Comparison of ENCODE assay signal across 9 cellular contexts in genomic region chr1:115507256-115507589, GRCh38.
DNase-seq lines count a peak whose midpoint lies in the region; ATAC-seq and TF ChIP-seq lines count a peak whose summit lies in the region.
"Had no signal": no experiment of that assay in that cellular context is flagged by ENCODE, and none has a peak within 500 bp of the region (broad histone marks: within the 10 kb centered on the region; RNA-seq: fewer than 3 reads in every experiment).

No MANE protein-coding gene starts in this region.

- no peak overlapping the region for H3K4me3 ChIP-seq in astrocyte of the cerebellum (ENCODE audit: low read depth, low read length)
- H3K4me3 ChIP-seq in kidney epithelial cell (ENCODE audit: low read depth, low read length) = no peak overlapping the region

- H3K27ac Mint-ChIP-seq in stimulated activated naive CD8-positive, alpha-beta T cell treated with anti-CD3 and anti-CD28 coated beads, Interleukin-15, amount 100 ng/mL, for 72 hours = no peak overlapping the region

- no peak for ATAC-seq in HG03108 (IDR thresholded peaks at IDR 0.05; ENCODE audit: unreplicated experiment)
- no peak for ATAC-seq in stimulated activated naive CD8-positive, alpha-beta T cell treated with anti-CD3 and anti-CD28 coated beads, Interleukin-15, amount 100 ng/mL, for 72 hours

- in situ Hi-C loops in astrocyte of the cerebellum (cut with HindIII; ENCODE audit: low sequenced_read_pairs) = no loop called here

- H3K9me3 Mint-ChIP-seq in stimulated activated naive CD8-positive, alpha-beta T cell treated with anti-CD3 and anti-CD28 coated beads, Interleukin-15, amount 100 ng/mL, for 72 hours = no peaks in the 10 kb centered on the region

- H3K4me3 Mint-ChIP-seq in stimulated activated naive CD8-positive, alpha-beta T cell treated with anti-CD3 and anti-CD28 coated beads, Interleukin-15, amount 100 ng/mL, for 72 hours = no peak overlapping the region

- peaks cover 16% of the 10 kb centered on the region for H3K27me3 Mint-ChIP-seq in stimulated activated naive CD8-positive, alpha-beta T cell treated with anti-CD3 and anti-CD28 coated beads, Interleukin-15, amount 100 ng/mL, for 72 hours

- H3K4me1 Mint-ChIP-seq in stimulated activated naive CD8-positive, alpha-beta T cell treated with anti-CD3 and anti-CD28 coated beads, Interleukin-15, amount 100 ng/mL, for 72 hours = no peaks in the 10 kb centered on the region

- no peaks in the 10 kb centered on the region for H3K36me3 ChIP-seq in kidney epithelial cell (ENCODE audit: control insufficient read depth, insufficient read depth, low read length)

- no peaks in the 10 kb centered on the region for H3K27me3 ChIP-seq in kidney epithelial cell (ENCODE audit: control insufficient read depth, insufficient read depth, low read length)

- TF ChIP-seq CTCF in astrocyte of the cerebellum (IDR thresholded peaks at IDR 0.05; ENCODE audit: low read depth, low read length, missing control alignments) (peak; percentile 77), kidney epithelial cell (IDR thresholded peaks at IDR 0.05; ENCODE audit: insufficient read depth, low read length, poor library complexity, severe bottlenecking) (peak; percentile 61)

- DNase-seq in COLO668 (lab: John Stamatoyannopoulos, UW; ENCODE audit: unreplicated experiment) = peak; percentile 16
- peak; percentile 22 for DNase-seq in LHCN-M2 (ENCODE audit: low read depth)
- peak; percentile 60 for DNase-seq in astrocyte of the cerebellum (ENCODE audit: low read depth)
- no peak for DNase-seq in kidney epithelial cell (ENCODE audit: low read depth)
- no peak for DNase-seq in stimulated activated naive CD4-positive, alpha-beta T cell (lab: John Stamatoyannopoulos, UW)
- DNase-seq in stimulated activated naive CD8-positive, alpha-beta T cell treated with anti-CD3 and anti-CD28 coated beads, Interleukin-15, amount 100 ng/mL, for 72 hours = no peak
- no peak for DNase-seq in mucosa of gallbladder (ENCODE audit: low spot score)
- DNase-seq: substantia nigra had no signal

Comparison
In these comparisons a context has a peak if more than half of its experiments do, and no peak if none do; other contexts are left out.
1. DNase-seq: peak in COLO668 (single experiment), LHCN-M2 (single experiment) and astrocyte of the cerebellum (single experiment); none in kidney epithelial cell (single experiment), stimulated activated naive CD4-positive, alpha-beta T cell (0 of 6), stimulated activated naive CD8-positive, alpha-beta T cell treated with anti-CD3 and anti-CD28 coated beads, Interleukin-15, amount 100 ng/mL, for 72 hours (0 of 2) and mucosa of gallbladder (single experiment).